Comparison of ENCODE assay signal across 8 cellular contexts in the genomic region with DNA sequence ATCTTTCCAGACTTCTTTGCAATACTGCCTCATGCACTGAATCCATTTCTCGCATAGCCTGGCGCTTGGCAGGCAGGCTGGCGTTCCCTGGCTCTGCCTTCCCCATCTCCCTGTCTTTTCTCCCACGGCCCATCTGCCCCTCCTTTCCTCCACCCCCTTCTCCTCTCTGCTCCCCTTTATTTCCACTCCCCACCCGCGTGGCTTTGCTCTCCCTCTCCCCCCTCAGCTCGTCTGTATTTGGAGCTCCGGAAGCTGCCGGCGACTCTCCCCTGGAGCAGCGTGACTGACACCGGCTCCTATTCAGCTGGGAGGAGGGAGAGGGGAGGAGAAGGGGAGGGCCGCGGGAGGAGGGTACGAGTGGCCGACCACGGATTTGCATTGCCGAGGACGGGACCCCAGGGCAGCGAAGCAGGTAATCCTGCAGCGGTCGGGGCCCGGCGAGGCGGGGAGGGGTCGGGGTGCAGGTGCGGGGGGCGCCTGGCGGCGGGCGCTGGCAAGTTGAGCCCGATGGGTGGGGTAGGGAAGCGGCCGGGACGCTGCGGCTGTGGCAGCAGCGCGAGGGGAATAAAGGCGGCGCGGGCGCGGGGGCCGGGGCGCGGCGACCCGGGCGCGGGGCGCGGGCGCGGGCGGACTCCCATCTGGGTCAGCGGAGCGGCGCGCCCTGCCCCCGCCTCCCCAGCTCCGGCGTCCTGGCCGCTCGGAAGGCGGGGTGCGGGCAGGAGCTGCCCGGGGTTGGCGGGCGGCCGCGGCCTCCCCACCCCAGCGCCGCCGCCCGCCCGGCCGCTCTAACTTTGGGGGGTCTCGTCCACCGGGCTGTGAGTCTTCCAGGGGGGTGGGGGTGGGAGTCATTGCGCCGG. TPM values are rescaled to one million over a fixed set of nuclear protein-coding genes. Genes with fewer than 3 reads are reported as not detected.
DNase-seq lines count a peak whose midpoint lies in the region; ATAC-seq, FAIRE-seq and TF ChIP-seq lines count a peak whose summit lies in the region.

A gene with protein sequence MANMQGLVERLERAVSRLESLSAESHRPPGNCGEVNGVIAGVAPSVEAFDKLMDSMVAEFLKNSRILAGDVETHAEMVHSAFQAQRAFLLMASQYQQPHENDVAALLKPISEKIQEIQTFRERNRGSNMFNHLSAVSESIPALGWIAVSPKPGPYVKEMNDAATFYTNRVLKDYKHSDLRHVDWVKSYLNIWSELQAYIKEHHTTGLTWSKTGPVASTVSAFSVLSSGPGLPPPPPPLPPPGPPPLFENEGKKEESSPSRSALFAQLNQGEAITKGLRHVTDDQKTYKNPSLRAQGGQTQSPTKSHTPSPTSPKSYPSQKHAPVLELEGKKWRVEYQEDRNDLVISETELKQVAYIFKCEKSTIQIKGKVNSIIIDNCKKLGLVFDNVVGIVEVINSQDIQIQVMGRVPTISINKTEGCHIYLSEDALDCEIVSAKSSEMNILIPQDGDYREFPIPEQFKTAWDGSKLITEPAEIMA (plus strand): TSS at position 261 of the 857 bp plus-strand sequence. CDS start 27,961 bp downstream, outside the sequence.

- ATAC-seq in T-cell (replicated peaks in 1 of 4): no peak
- no peak for ATAC-seq in memory B cell (ENCODE audit: low read depth)
- ATAC-seq in GM18520 (IDR thresholded peaks at IDR 0.05; ENCODE audit: unreplicated experiment): no peak

- H3K4me1 ChIP-seq in thymus (ENCODE audit: control insufficient read depth, insufficient read depth, low read length): no peaks in the 10 kb centered on the region

- no peaks in the 10 kb centered on the region for H3K36me3 ChIP-seq in thymus (ENCODE audit: control insufficient read depth, insufficient read depth)

- DNase-seq in HTR-8/SVneo (ENCODE audit: insufficient read length, low spot score) (peak; percentile 72), T-cell (no peak), epithelial cell of proximal tubule (ENCODE audit: low read depth) (no peak), memory B cell (ENCODE audit: low spot score in 2 of 2) (no peak)
- DNase-seq in activated CD8-positive, alpha-beta memory T cell treated with anti-CD3 and anti-CD28 coated beads for 24 hours: no peak

- no peaks in the 10 kb centered on the region for H3K36me3 Mint-ChIP-seq in T-cell
- H3K36me3 Mint-ChIP-seq in memory B cell: no peaks in the 10 kb centered on the region

- H3K27me3 Mint-ChIP-seq in T-cell: peaks cover 48 to 57% of the 10 kb centered on the region in 2 donors
- H3K27me3 Mint-ChIP-seq in memory B cell: peaks cover 23% of the 10 kb centered on the region

- H3K27ac ChIP-seq in C4-2B (peak within 1 kb of the TSS; percentile 91), thymus (ENCODE audit: low read depth) (peak within 1 kb of the TSS; percentile 52)

- 3% methylated on average over 81 of the region's 81 CpGs for WGBS in thymus

- POLR2A ChIA-PET in T-cell (lab: Charles Lee): no interaction called here

- CTCF ChIA-PET in T-cell (lab: Charles Lee): no interaction called here

- no peaks in the 10 kb centered on the region for H3K9me3 ChIP-seq in thymus (ENCODE audit: control insufficient read depth)

- peaks cover 0 to 9% (median 9%) of the 10 kb centered on the region in 3 donors for H3K4me1 Mint-ChIP-seq in T-cell
- peaks cover 4% of the 10 kb centered on the region for H3K4me1 Mint-ChIP-seq in memory B cell

- H3K4me3 ChIP-seq in epithelial cell of proximal tubule (ENCODE audit: low read depth, low read length): peak within 1 kb of the TSS; percentile 79
- peak within 1 kb of the TSS; percentile 42 for H3K4me3 ChIP-seq in thymus (ENCODE audit: low read length)

- peaks cover 25% of the 10 kb centered on the region for H3K27me3 ChIP-seq in thymus (ENCODE audit: control insufficient read depth, insufficient read depth)

- H3K9me3 Mint-ChIP-seq in T-cell (peaks cover 0 to 4% (median 0%) of the 10 kb centered on the region in 3 donors), memory B cell (peaks cover 1% of the 10 kb centered on the region)

- no peak for TF ChIP-seq CTCF in C4-2B (conservative IDR thresholded peaks at IDR 0.05)
- no peak for TF ChIP-seq CTCF in epithelial cell of proximal tubule (conservative IDR thresholded peaks at IDR 0.05; ENCODE audit: low read depth, low read length)

- FAIRE-seq in HTR-8/SVneo (lab: Jason Lieb, UNC): peak; percentile 48

- H3K27ac Mint-ChIP-seq in T-cell (no peak within 1 kb of the TSS), memory B cell (no peak within 1 kb of the TSS)

- H3K4me3 Mint-ChIP-seq in T-cell: peak within 1 kb of the TSS; percentile 37 to 60 (median 42)
- H3K4me3 Mint-ChIP-seq in memory B cell: peak within 1 kb of the TSS; percentile 54

RNA-seq across cellular contexts. Expression of the gene that starts here (rescaled TPM):
- total RNA-seq in T-cell (under 1 TPM in 1 of 5 donors, not detected in 4; 0.20 TPM), epithelial cell of proximal tubule (5.5 and 12.7 TPM in 2 replicates)
- polyA plus RNA-seq in thymus: 4.9 TPM
